ENCODE assay signal across 1 cellular context in the genomic region with DNA sequence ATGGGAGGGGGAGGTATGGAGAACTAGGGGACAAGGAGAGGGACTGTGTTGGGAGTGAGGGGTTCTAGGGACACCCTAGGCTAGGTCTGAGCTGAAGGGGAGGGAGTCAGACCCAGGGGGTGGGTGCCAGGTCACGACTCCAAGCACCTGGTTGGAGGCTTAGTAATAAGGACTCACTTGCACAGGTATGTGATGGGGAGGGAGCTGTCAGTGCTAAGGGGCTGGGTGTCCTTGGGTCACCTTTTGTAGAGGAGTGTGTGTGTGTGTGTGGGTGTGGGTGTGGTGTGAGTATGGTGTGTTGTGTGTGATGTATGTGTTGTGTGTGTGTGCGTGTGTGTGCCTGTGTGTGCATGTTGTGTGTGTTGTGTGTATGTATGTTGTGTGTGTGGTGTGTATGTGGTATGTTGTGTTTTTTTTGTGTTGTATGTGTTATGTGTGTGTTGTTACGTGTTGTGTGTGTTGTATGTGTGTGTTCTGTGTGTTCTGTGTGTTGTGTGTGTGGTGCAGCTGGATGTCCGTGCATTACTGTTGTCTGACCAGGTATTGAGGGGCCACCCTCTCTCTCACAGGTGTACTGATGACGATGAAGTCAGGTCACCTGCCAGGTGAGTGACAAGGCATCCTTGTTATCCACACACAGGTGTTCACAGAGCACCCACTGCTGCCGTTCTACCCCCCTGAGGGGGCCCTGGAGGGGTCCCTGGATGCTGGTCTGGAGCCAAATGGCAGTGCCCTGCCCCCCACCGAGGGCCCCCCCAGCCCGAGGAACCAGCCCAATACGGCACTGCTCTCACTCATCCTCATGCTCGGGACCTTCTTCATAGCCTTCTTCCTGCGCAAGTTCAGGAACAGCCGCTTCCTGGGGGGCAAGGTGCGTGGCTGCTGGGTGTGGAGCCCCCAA.
TF ChIP-seq lines count a peak whose summit lies in the region.

No MANE protein-coding gene starts in this region.

TF ChIP-seq in HEK293, 187 proteins besides CTCF, POLR2A, EP300 and RAD21 (continued from another document):
- TF ChIP-seq, protein P1, sequence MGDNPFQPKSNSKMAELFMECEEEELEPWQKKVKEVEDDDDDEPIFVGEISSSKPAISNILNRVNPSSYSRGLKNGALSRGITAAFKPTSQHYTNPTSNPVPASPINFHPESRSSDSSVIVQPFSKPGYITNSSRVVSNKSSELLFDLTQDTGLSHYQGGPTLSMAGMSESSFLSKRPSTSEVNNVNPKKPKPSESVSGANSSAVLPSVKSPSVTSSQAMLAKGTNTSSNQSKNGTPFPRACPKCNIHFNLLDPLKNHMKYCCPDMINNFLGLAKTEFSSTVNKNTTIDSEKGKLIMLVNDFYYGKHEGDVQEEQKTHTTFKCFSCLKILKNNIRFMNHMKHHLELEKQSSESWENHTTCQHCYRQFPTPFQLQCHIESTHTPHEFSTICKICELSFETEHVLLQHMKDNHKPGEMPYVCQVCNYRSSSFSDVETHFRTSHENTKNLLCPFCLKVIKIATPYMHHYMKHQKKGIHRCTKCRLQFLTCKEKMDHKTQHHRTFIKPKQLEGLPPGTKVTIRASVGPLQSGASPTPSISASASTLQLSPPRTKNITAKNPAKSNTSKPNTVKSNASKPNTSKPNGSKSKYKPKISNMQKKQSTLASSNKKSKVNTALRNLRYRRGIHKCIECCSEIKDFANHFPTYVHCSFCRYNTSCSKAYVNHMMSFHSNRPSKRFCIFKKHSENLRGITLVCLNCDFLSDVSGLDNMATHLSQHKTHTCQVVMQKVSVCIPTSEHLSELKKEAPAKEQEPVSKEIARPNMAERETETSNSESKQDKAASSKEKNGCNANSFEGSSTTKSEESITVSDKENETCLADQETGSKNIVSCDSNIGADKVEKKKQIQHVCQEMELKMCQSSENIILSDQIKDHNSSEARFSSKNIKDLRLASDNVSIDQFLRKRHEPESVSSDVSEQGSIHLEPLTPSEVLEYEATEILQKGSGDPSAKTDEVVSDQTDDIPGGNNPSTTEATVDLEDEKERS (tag by site-specific recombination; IDR thresholded peaks at IDR 0.05): no peak
- no peak for TF ChIP-seq ZNF10 (tag by site-specific recombination; IDR thresholded peaks at IDR 0.05)
- no peak for TF ChIP-seq ZNF404 (tag by site-specific recombination; IDR thresholded peaks at IDR 0.05)
- TF ChIP-seq, protein P2, sequence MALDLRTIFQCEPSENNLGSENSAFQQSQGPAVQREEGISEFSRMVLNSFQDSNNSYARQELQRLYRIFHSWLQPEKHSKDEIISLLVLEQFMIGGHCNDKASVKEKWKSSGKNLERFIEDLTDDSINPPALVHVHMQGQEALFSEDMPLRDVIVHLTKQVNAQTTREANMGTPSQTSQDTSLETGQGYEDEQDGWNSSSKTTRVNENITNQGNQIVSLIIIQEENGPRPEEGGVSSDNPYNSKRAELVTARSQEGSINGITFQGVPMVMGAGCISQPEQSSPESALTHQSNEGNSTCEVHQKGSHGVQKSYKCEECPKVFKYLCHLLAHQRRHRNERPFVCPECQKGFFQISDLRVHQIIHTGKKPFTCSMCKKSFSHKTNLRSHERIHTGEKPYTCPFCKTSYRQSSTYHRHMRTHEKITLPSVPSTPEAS (tag by site-specific recombination; IDR thresholded peaks at IDR 0.05): peak; percentile 67
- TF ChIP-seq, protein P3, sequence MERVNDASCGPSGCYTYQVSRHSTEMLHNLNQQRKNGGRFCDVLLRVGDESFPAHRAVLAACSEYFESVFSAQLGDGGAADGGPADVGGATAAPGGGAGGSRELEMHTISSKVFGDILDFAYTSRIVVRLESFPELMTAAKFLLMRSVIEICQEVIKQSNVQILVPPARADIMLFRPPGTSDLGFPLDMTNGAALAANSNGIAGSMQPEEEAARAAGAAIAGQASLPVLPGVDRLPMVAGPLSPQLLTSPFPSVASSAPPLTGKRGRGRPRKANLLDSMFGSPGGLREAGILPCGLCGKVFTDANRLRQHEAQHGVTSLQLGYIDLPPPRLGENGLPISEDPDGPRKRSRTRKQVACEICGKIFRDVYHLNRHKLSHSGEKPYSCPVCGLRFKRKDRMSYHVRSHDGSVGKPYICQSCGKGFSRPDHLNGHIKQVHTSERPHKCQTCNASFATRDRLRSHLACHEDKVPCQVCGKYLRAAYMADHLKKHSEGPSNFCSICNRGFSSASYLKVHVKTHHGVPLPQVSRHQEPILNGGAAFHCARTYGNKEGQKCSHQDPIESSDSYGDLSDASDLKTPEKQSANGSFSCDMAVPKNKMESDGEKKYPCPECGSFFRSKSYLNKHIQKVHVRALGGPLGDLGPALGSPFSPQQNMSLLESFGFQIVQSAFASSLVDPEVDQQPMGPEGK (tag by site-specific recombination; IDR thresholded peaks at IDR 0.05): no peak
- TF ChIP-seq, protein P4, sequence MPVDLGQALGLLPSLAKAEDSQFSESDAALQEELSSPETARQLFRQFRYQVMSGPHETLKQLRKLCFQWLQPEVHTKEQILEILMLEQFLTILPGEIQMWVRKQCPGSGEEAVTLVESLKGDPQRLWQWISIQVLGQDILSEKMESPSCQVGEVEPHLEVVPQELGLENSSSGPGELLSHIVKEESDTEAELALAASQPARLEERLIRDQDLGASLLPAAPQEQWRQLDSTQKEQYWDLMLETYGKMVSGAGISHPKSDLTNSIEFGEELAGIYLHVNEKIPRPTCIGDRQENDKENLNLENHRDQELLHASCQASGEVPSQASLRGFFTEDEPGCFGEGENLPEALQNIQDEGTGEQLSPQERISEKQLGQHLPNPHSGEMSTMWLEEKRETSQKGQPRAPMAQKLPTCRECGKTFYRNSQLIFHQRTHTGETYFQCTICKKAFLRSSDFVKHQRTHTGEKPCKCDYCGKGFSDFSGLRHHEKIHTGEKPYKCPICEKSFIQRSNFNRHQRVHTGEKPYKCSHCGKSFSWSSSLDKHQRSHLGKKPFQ (tag by site-specific recombination; IDR thresholded peaks at IDR 0.05): peak; percentile 67
- TF ChIP-seq ZNF629 (tag by site-specific recombination; IDR thresholded peaks at IDR 0.05): no peak
TF ChIP-seq in HEK293: peak in this region for 3.
